In the genomic region with DNA sequence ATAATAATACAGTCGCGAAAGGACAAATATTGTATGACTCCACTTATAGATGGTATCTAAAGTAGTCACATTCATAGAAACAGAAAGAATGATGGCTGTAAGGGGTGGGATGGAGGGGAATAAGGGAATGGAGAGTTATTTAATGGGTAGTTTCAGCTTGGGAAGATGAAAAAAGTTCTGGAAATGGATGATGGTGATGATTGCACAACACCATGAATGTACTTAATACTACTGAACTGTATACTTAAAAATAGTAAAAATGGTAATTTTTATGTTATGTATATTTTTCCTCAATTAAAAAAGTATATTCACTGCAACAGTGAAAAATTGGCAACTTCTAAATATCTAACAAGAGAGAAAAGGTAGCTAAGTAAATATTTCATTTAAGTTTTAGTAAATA, we compare ENCODE assay signal across 34 cellular contexts.
DNase-seq lines count a peak whose midpoint lies in the region; ATAC-seq, FAIRE-seq and TF ChIP-seq lines count a peak whose summit lies in the region.
"Had no signal": no experiment of that assay in that cellular context is flagged by ENCODE, and none has a peak within 500 bp of the region (broad histone marks: within the 10 kb centered on the region; RNA-seq: fewer than 3 reads in every experiment).

No MANE protein-coding gene starts in this region.

- POLR2A ChIA-PET in HepG2 (lab: Yijun Ruan, JAX) (no interaction called here), IMR-90 (lab: Charles Lee; ENCODE audit: unreplicated experiment) (no interaction called here), K562 (lab: Yijun Ruan, JAX) (no interaction called here), T-cell (lab: Charles Lee) (interaction anchor here in 1 of 2 donors (0.6 kb wide), 1 partner anchor 370 kb away, joined by 3 read pairs; no protein-coding TSS in a partner anchor)

- in situ Hi-C loops in HepG2 (cut with HindIII; ENCODE audit: extremely low pct_ligation_motif_present, low pct_unique_long_range_greater_than_20kb), result no loop called here
- in situ Hi-C loops in IMR-90 (cut with MboI; ENCODE audit: low sequenced_read_pairs), result no loop called here
- in situ Hi-C loops in K562 (cut with MboI), result no loop called here

- H3K4me3 ChIP-seq in HepG2 (replicated peaks in 1 of 3; ENCODE audit: insufficient read depth in 1 of 3, low read depth in 2 of 3, low read length in 3 of 3), result no peak overlapping the region
- H3K4me3 ChIP-seq in right lobe of liver, result no peak overlapping the region
- no peak overlapping the region for H3K4me3 ChIP-seq in IMR-90 (ENCODE audit: insufficient read depth, low read depth, low read length)
- no peak overlapping the region for H3K4me3 ChIP-seq in K562
- no peak overlapping the region for H3K4me3 ChIP-seq in psoas muscle
- H3K4me3 ChIP-seq: A549; BLaER1; BLaER1 treated with 17β-estradiol and CSF1 and Interleukin-3, amounts not matched to agents 10 nM and 100 nM had no signal

- FAIRE-seq in HepG2 (lab: Jason Lieb, UNC) (no peak), K562 (lab: Jason Lieb, UNC) (no peak)
- FAIRE-seq: A549, D721Med had no signal

- H3K9me1 ChIP-seq in IMR-90 (ENCODE audit: insufficient read depth, low read length) (no peaks in the 10 kb centered on the region), K562 (ENCODE audit: control insufficient read depth, insufficient read depth, low read length) (no peaks in the 10 kb centered on the region)

- peaks cover 30% of the 10 kb centered on the region for H3K36me3 Mint-ChIP-seq in T-cell

- no peak overlapping the region for H3K27ac Mint-ChIP-seq in T-cell
- H3K27ac Mint-ChIP-seq: B cell; CD4-positive, alpha-beta memory T cell; CD4-positive, alpha-beta T cell; CD4-positive, CD25-positive, alpha-beta regulatory T cell; CD8-positive, alpha-beta memory T cell; CD8-positive, alpha-beta T cell had no signal

- TF ChIP-seq CTCF in HepG2 (CRISPR knock-in tag; IDR thresholded peaks at IDR 0.05) (no peak), right lobe of liver (IDR thresholded peaks at IDR 0.05) (no peak), IMR-90 (conservative IDR thresholded peaks at IDR 0.05; ENCODE audit: low read depth, low read length) (no peak), K562 (IDR thresholded peaks at IDR 0.05 in 2 of 3, conservative IDR thresholded peaks at IDR 0.05 in 1 of 3; ENCODE audit: insufficient read depth in 2 of 3, low read depth in 1 of 3, low read length in 3 of 3) (no peak), psoas muscle (IDR thresholded peaks at IDR 0.05) (no peak)

- H2BK20ac ChIP-seq in IMR-90 (ENCODE audit: low read depth, low read length), result no peak overlapping the region

- TF ChIP-seq EP300 in HepG2 (IDR thresholded peaks at IDR 0.05; ENCODE audit: low read depth in 2 of 2, low read length in 2 of 2) (no peak), HepG2 (CRISPR knock-in tag; IDR thresholded peaks at IDR 0.05; ENCODE audit: borderline replicate concordance) (no peak), K562 (IDR thresholded peaks at IDR 0.05; ENCODE audit: low read length) (no peak)

- H3K79me2 ChIP-seq in HepG2 (ENCODE audit: insufficient read depth, low read length) (no peaks in the 10 kb centered on the region), K562 (ENCODE audit: control insufficient read depth, insufficient read depth, low read length) (no peaks in the 10 kb centered on the region)

- no peak overlapping the region for H4K8ac ChIP-seq in IMR-90 (ENCODE audit: low read depth in 2 of 2, low read length in 2 of 2)

- H3K18ac ChIP-seq in IMR-90 (ENCODE audit: low read depth, low read length), result no peak overlapping the region

- no peak for TF ChIP-seq RAD21 in HepG2 (CRISPR knock-in tag; IDR thresholded peaks at IDR 0.05)
- TF ChIP-seq RAD21 in IMR-90 (IDR thresholded peaks at IDR 0.05; ENCODE audit: low read length), result no peak
- no peak for TF ChIP-seq RAD21 in K562 (CRISPR knock-in tag; conservative IDR thresholded peaks at IDR 0.05 in 1 of 2, IDR thresholded peaks at IDR 0.05 in 1 of 2)

- H3K27ac ChIP-seq in HepG2 (ENCODE audit: extremely low read length, insufficient read depth, low read length) (no peak overlapping the region), right lobe of liver (no peak overlapping the region), IMR-90 (ENCODE audit: insufficient read depth, low read length) (no peak overlapping the region), K562 (ENCODE audit: extremely low read depth, low read depth, low read length) (no peak overlapping the region), psoas muscle (no peak overlapping the region)
- H3K27ac ChIP-seq: 22Rv1; A549; BLaER1; BLaER1 treated with 17β-estradiol and CSF1 and Interleukin-3, amounts not matched to agents 10 nM and 100 nM; C4-2B had no signal

- ATAC-seq in HepG2 (no peak), right lobe of liver (no peak), IMR-90 (ENCODE audit: low read depth) (no peak), K562 (no peak), psoas muscle (no peak), T-cell (replicated peaks in 1 of 4) (no peak)
- ATAC-seq: A549; CD8-positive, alpha-beta T cell had no signal

- H3K27me3 ChIP-seq in HepG2 (ENCODE audit: control insufficient read depth in 1 of 2, insufficient read depth in 2 of 2, low read length in 2 of 2) (no peaks in the 10 kb centered on the region), right lobe of liver (no peaks in the 10 kb centered on the region), IMR-90 (ENCODE audit: control insufficient read depth, insufficient read depth, low read length) (no peaks in the 10 kb centered on the region), K562 (ENCODE audit: control insufficient read depth in 2 of 2, insufficient read depth in 2 of 2, low read length in 2 of 2) (no peaks in the 10 kb centered on the region), psoas muscle (ENCODE audit: insufficient read depth in 3 of 3, low read length in 2 of 3) (no peaks in the 10 kb centered on the region)
- H3K27me3 ChIP-seq: BE2C; BLaER1; BLaER1 treated with 17β-estradiol and CSF1 and Interleukin-3, amounts not matched to agents 10 nM and 100 nM had no signal

- H2AFZ ChIP-seq in HepG2 (ENCODE audit: low read length), result no peak overlapping the region
- H2AFZ ChIP-seq in IMR-90 (replicated peaks; ENCODE audit: low read length, poor library complexity), result no peak overlapping the region
- H2AFZ ChIP-seq in K562 (ENCODE audit: low read depth, low read length), result no peak overlapping the region

- 100% methylated on average over 2 of the region's 2 CpGs for WGBS in HepG2 (ENCODE audit: low lambda C conversion rate)
- 100% methylated on average over 2 of the region's 2 CpGs for WGBS in right lobe of liver (ENCODE audit: insufficient coverage, low coverage, low lambda C conversion rate, missing lambda C conversion rate)
- WGBS in IMR-90 (ENCODE audit: extremely low coverage in 2 of 2, insufficient read length in 1 of 2), 2 experiments, result no CpG with 5 or more reads among the region's 2 CpGs
- WGBS in K562 (ENCODE audit: insufficient coverage, low coverage, missing lambda C conversion rate), result 90% methylated on average over 2 of the region's 2 CpGs
- WGBS in psoas muscle, 3 donors, result 96 to 99% (median 97%) methylated on average over 2 of the region's 2 CpGs

- dilution Hi-C loops in IMR-90 (cut with HindIII; ENCODE audit: low sequenced_read_pairs, unreplicated experiment), result no loop called here

- H3K27me3 Mint-ChIP-seq in T-cell, result no peaks in the 10 kb centered on the region
- H3K27me3 Mint-ChIP-seq: B cell; CD4-positive, alpha-beta memory T cell; CD4-positive, alpha-beta T cell; CD4-positive, CD25-positive, alpha-beta regulatory T cell had no signal

- no peak overlapping the region for H2BK15ac ChIP-seq in IMR-90 (ENCODE audit: low read depth, low read length)

- intact Hi-C loops in HepG2 (cut with micrococcal nuclease; ENCODE audit: unreplicated experiment), result no loop called here
- intact Hi-C loops in right lobe of liver (cut with DNase I), result no loop called here
- intact Hi-C loops in IMR-90 (cut with micrococcal nuclease), result no loop called here
- intact Hi-C loops in K562 (cut with micrococcal nuclease), result no loop called here
- intact Hi-C loops in psoas muscle (cut with DNase I), result no loop called here

- no peak overlapping the region for H3K4ac ChIP-seq in IMR-90 (ENCODE audit: low read depth, low read length)

- H3K36me3 ChIP-seq in HepG2 (replicated peaks in 1 of 2; ENCODE audit: control insufficient read depth in 1 of 2, insufficient read depth in 2 of 2, low read length in 2 of 2), result no peaks in the 10 kb centered on the region
- no peaks in the 10 kb centered on the region for H3K36me3 ChIP-seq in right lobe of liver
- H3K36me3 ChIP-seq in IMR-90 (ENCODE audit: control insufficient read depth, insufficient read depth, low read length), result no peaks in the 10 kb centered on the region
- no peaks in the 10 kb centered on the region for H3K36me3 ChIP-seq in K562 (ENCODE audit: control insufficient read depth, insufficient read depth, low read length)
- H3K36me3 ChIP-seq in psoas muscle (ENCODE audit: insufficient read depth in 1 of 2, low read depth in 1 of 2), result no peaks in the 10 kb centered on the region
- H3K36me3 ChIP-seq: BE2C, BLaER1 had no signal

- no peak overlapping the region for H2AK9ac ChIP-seq in IMR-90 (replicated peaks; ENCODE audit: low read depth, low read length, poor library complexity)

- H3K4me1 ChIP-seq in HepG2 (ENCODE audit: insufficient read depth, low read length) (no peaks in the 10 kb centered on the region), right lobe of liver (no peaks in the 10 kb centered on the region), IMR-90 (ENCODE audit: control insufficient read depth, insufficient read depth, low read length) (no peaks in the 10 kb centered on the region; the same call in 1 of the 2 replicates), K562 (replicated peaks in 1 of 2; ENCODE audit: control insufficient read depth in 2 of 2, insufficient read depth in 2 of 2, low read length in 2 of 2) (no peaks in the 10 kb centered on the region), psoas muscle (no peaks in the 10 kb centered on the region)
- H3K4me1 ChIP-seq: BE2C; BLaER1; BLaER1 treated with 17β-estradiol and CSF1 and Interleukin-3, amounts not matched to agents 10 nM and 100 nM; Caco-2 had no signal

- H3K4me2 ChIP-seq in HepG2 (ENCODE audit: low read depth, low read length), result no peak overlapping the region
- no peak overlapping the region for H3K4me2 ChIP-seq in IMR-90 (ENCODE audit: low read depth, low read length)
- H3K4me2 ChIP-seq in K562 (ENCODE audit: insufficient read depth, low read length), result no peak overlapping the region
- H3K4me2 ChIP-seq: A549; BLaER1; BLaER1 treated with 17β-estradiol and CSF1 and Interleukin-3, amounts not matched to agents 10 nM and 100 nM had no signal

- no peak overlapping the region for H3K14ac ChIP-seq in IMR-90 (replicated peaks; ENCODE audit: low read depth, low read length)

- BruUV-seq in HepG2 (replicated peaks; lab: Mats Ljungman, UMichigan) (no TSS peak), IMR-90 (replicated peaks; lab: Mats Ljungman, UMichigan) (no TSS peak), K562 (replicated peaks; lab: Mats Ljungman, UMichigan) (no TSS peak)

- no peak overlapping the region for H3K9ac ChIP-seq in HepG2 (ENCODE audit: insufficient read depth, low read depth, low read length)
- H3K9ac ChIP-seq in IMR-90 (ENCODE audit: low read depth, low read length), result no peak overlapping the region
- no peak overlapping the region for H3K9ac ChIP-seq in K562 (ENCODE audit: insufficient read depth in 1 of 2, low read depth in 2 of 2, low read length in 2 of 2)
- H3K9ac ChIP-seq: BLaER1; BLaER1 treated with 17β-estradiol and CSF1 and Interleukin-3, amounts not matched to agents 10 nM and 100 nM had no signal

- H4K5ac ChIP-seq in IMR-90 (ENCODE audit: low read depth, low read length), result no peak overlapping the region

- H2AK5ac ChIP-seq in IMR-90 (ENCODE audit: low read depth, low read length), result no peak overlapping the region

- no peak overlapping the region for H2BK120ac ChIP-seq in IMR-90 (ENCODE audit: low read depth, low read length)

- TF ChIP-seq POLR2A in HepG2 (IDR thresholded peaks at IDR 0.05; ENCODE audit: insufficient read depth in 1 of 2, low read depth in 2 of 2, low read length in 2 of 2), result no peak
- no peak for TF ChIP-seq POLR2A in right lobe of liver (IDR thresholded peaks at IDR 0.05)
- no peak for TF ChIP-seq POLR2A in IMR-90 (IDR thresholded peaks at IDR 0.05; ENCODE audit: low read depth, low read length)
- no peak for TF ChIP-seq POLR2A in K562 (conservative IDR thresholded peaks at IDR 0.05)

- no peak overlapping the region for H2BK5ac ChIP-seq in IMR-90 (ENCODE audit: low read depth, low read length, poor library complexity, severe bottlenecking)

- no peak overlapping the region for H3K56ac ChIP-seq in IMR-90 (ENCODE audit: extremely low read depth, insufficient read depth, low read length)

- DNase-seq in HepG2 (ENCODE audit: low spot score) (no peak), right lobe of liver (no peak), IMR-90 (no peak), K562 (ENCODE audit: extremely low read depth in 1 of 4, low spot score in 3 of 4) (no peak), psoas muscle (no peak), T-cell (no peak)
- DNase-seq: 8988T; ACHN; AML-193; BE2C; C1 segment of cervical spinal cord; Caco-2; Calu3; CD4-positive, alpha-beta memory T cell; CD4-positive, alpha-beta T cell; CD4-positive, CD25-positive, alpha-beta regulatory T cell; CD8-positive, alpha-beta memory T cell; CD8-positive, alpha-beta T cell; COR-L47; DMS 273 treated with DMSO at 0.1 percent for 48 hours; DMS153; DMS53; DMS79; DMS79 treated with DMSO at 0.1 percent for 48 hours; DND-41; EL had no signal

- H4K20me1 ChIP-seq in HepG2 (ENCODE audit: insufficient read depth, low read length), result no peaks in the 10 kb centered on the region
- no peaks in the 10 kb centered on the region; the same call in 1 of the 2 replicates for H4K20me1 ChIP-seq in IMR-90 (ENCODE audit: insufficient read depth, low read length)
- no peaks in the 10 kb centered on the region for H4K20me1 ChIP-seq in K562 (replicated peaks; ENCODE audit: control insufficient read depth, insufficient read depth, low read length)
- H4K20me1 ChIP-seq: BLaER1 had no signal

- H3K4me3 Mint-ChIP-seq in T-cell, result no peak overlapping the region
- H3K4me3 Mint-ChIP-seq: B cell; CD14-positive monocyte; CD4-positive, alpha-beta memory T cell; CD4-positive, alpha-beta T cell; CD4-positive, CD25-positive, alpha-beta regulatory T cell; CD8-positive, alpha-beta memory T cell; CD8-positive, alpha-beta T cell had no signal

- no peak overlapping the region for H4K91ac ChIP-seq in IMR-90 (ENCODE audit: insufficient read depth, low read depth, low read length)

- H3K79me1 ChIP-seq in IMR-90 (ENCODE audit: low read depth in 1 of 2, low read length in 2 of 2), result no peaks in the 10 kb centered on the region; a peak in 1 of 4 replicates

- H3K9me3 Mint-ChIP-seq in T-cell, result peaks cover 0 to 5% (median 0%) of the 10 kb centered on the region in 3 donors
- H3K9me3 Mint-ChIP-seq: CD8-positive, alpha-beta memory T cell; CD8-positive, alpha-beta T cell had no signal

- CTCF ChIA-PET in HepG2 (lab: Yijun Ruan, JAX; ENCODE audit: low intra/inter-chr PET ratio, low total read pairs), result no interaction called here
- CTCF ChIA-PET in IMR-90 (lab: Yijun Ruan, JAX), result no interaction called here
- CTCF ChIA-PET in K562 (lab: Yijun Ruan, JAX; ENCODE audit: low intra/inter-chr PET ratio), result no interaction called here
- CTCF ChIA-PET in T-cell (lab: Charles Lee), result no interaction called here

- no peaks in the 10 kb centered on the region for H3K9me3 ChIP-seq in HepG2 (ENCODE audit: low read length)
- no peaks in the 10 kb centered on the region for H3K9me3 ChIP-seq in right lobe of liver
- H3K9me3 ChIP-seq in IMR-90 (ENCODE audit: control insufficient read depth, insufficient read depth, low read length), result no peaks in the 10 kb centered on the region
- H3K9me3 ChIP-seq in K562 (replicated peaks; ENCODE audit: control insufficient read depth, insufficient read depth, low read depth, low read length), result no peaks in the 10 kb centered on the region
- H3K9me3 ChIP-seq in psoas muscle, result no peaks in the 10 kb centered on the region
- H3K9me3 ChIP-seq: A549; BE2C; BLaER1; BLaER1 treated with 17β-estradiol and CSF1 and Interleukin-3, amounts not matched to agents 10 nM and 100 nM; Caco-2 had no signal

- peaks cover 0 to 1% (median 0%) of the 10 kb centered on the region in 3 donors for H3K4me1 Mint-ChIP-seq in T-cell
- H3K4me1 Mint-ChIP-seq: B cell, CD14-positive monocyte had no signal

- no peak overlapping the region for H3K23ac ChIP-seq in IMR-90 (ENCODE audit: low read depth, low read length)
